In the genomic region with DNA sequence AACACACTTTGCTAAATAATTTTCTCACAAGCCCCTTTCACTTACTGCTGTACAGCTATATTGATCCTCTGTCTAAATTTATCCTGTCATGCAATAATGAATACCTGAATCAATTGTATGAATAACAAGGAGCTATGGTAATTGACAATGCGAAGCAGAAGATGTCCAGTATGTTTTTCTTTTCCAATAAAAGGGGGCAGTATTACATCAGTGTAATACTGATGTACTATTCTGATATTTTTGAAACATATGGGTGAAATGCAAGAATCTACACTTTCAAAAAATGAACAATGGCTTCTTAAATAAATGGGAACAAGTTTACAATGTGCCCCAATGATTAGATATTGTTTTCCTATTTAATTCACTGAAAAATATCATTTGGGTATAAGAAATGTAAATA, we compare ENCODE assay signal across 21 cellular contexts.
"Had no signal": no experiment of that assay in that cellular context is flagged by ENCODE, and none has a peak within 500 bp of the region (broad histone marks: within the 10 kb centered on the region; RNA-seq: fewer than 3 reads in every experiment).

No MANE protein-coding gene starts in this region.

- H3K4me3 ChIP-seq: coronary artery, hepatocyte, sigmoid colon, skin epidermis, testis, tibial nerve, upper lobe of right lung, vagina had no signal

- H3K27ac Mint-ChIP-seq: naive thymus-derived CD4-positive, alpha-beta T cell; nephron progenitor cell; stimulated activated naive B cell treated with anti-CD40 and anti-IgM and Interleukin-4, amounts not matched to agents 10 μg/mL and 1 μg/mL and 100 μg/mL, for 72 hours; stimulated activated naive CD8-positive, alpha-beta T cell treated with anti-CD3 and anti-CD28 coated beads, Interleukin-15, amount 100 ng/mL, for 72 hours had no signal

- ATAC-seq: esophagus mucosa; left colon; naive thymus-derived CD4-positive, alpha-beta T cell; stimulated activated naive B cell treated with anti-CD40 and anti-IgM and Interleukin-4, amounts not matched to agents 10 μg/mL and 1 μg/mL and 100 μg/mL, for 72 hours; stimulated activated naive CD8-positive, alpha-beta T cell treated with anti-CD3 and anti-CD28 coated beads, Interleukin-15, amount 100 ng/mL, for 72 hours; upper lobe of right lung had no signal

- H3K4me1 Mint-ChIP-seq: naive thymus-derived CD4-positive, alpha-beta T cell; stimulated activated naive B cell treated with anti-CD40 and anti-IgM and Interleukin-4, amounts not matched to agents 10 μg/mL and 1 μg/mL and 100 μg/mL, for 72 hours; stimulated activated naive CD8-positive, alpha-beta T cell treated with anti-CD3 and anti-CD28 coated beads, Interleukin-15, amount 100 ng/mL, for 72 hours had no signal

- H3K36me3 Mint-ChIP-seq: naive thymus-derived CD4-positive, alpha-beta T cell; stimulated activated naive B cell treated with anti-CD40 and anti-IgM and Interleukin-4, amounts not matched to agents 10 μg/mL and 1 μg/mL and 100 μg/mL, for 72 hours had no signal

- H3K36me3 ChIP-seq: neutrophil, sigmoid colon, upper lobe of right lung, vagina had no signal

- DNase-seq: effector CD4-positive, alpha-beta T cell; head of caudate nucleus; left colon; mammary epithelial cell; naive thymus-derived CD4-positive, alpha-beta T cell; nephron progenitor cell; posterior cingulate gyrus; sigmoid colon; stimulated activated CD4-positive, alpha-beta T cell treated with anti-CD3 and anti-CD28 coated beads, Interleukin-2, amount 100 ng/mL, for 24 hours; stimulated activated CD4-positive, alpha-beta T cell treated with anti-CD3 and anti-CD28 coated beads, Interleukin-4, amount 100 ng/mL, for 4 hours; stimulated activated naive B cell treated with anti-CD40 and anti-IgM and Interleukin-4, amounts not matched to agents 10 μg/mL and 1 μg/mL and 100 μg/mL, for 72 hours; stimulated activated naive CD8-positive, alpha-beta T cell treated with anti-CD3 and anti-CD28 coated beads, Interleukin-15, amount 100 ng/mL, for 72 hours; testis; upper lobe of right lung had no signal

- H3K27me3 ChIP-seq: hepatocyte, neutrophil, sigmoid colon, testis, tibial nerve, upper lobe of right lung, vagina had no signal

- H3K4me1 ChIP-seq: sigmoid colon, testis, upper lobe of right lung, vagina had no signal

- H3K4me2 ChIP-seq: hepatocyte had no signal

- H3K27me3 Mint-ChIP-seq: naive thymus-derived CD4-positive, alpha-beta T cell; stimulated activated naive B cell treated with anti-CD40 and anti-IgM and Interleukin-4, amounts not matched to agents 10 μg/mL and 1 μg/mL and 100 μg/mL, for 72 hours; stimulated activated naive CD8-positive, alpha-beta T cell treated with anti-CD3 and anti-CD28 coated beads, Interleukin-15, amount 100 ng/mL, for 72 hours had no signal

- H3K27ac ChIP-seq: coronary artery, hepatocyte, neutrophil, sigmoid colon, skin epidermis, testis, tibial nerve, upper lobe of right lung, vagina had no signal

- H3K9me3 Mint-ChIP-seq: nephron progenitor cell; stimulated activated naive B cell treated with anti-CD40 and anti-IgM and Interleukin-4, amounts not matched to agents 10 μg/mL and 1 μg/mL and 100 μg/mL, for 72 hours; stimulated activated naive CD8-positive, alpha-beta T cell treated with anti-CD3 and anti-CD28 coated beads, Interleukin-15, amount 100 ng/mL, for 72 hours had no signal

- H3K4me3 Mint-ChIP-seq: naive thymus-derived CD4-positive, alpha-beta T cell; nephron progenitor cell; stimulated activated naive B cell treated with anti-CD40 and anti-IgM and Interleukin-4, amounts not matched to agents 10 μg/mL and 1 μg/mL and 100 μg/mL, for 72 hours; stimulated activated naive CD8-positive, alpha-beta T cell treated with anti-CD3 and anti-CD28 coated beads, Interleukin-15, amount 100 ng/mL, for 72 hours had no signal

- H3K9me3 ChIP-seq: neutrophil, sigmoid colon, testis, tibial nerve, upper lobe of right lung, vagina had no signal
